Comparison of ENCODE assay signal across 15 cellular contexts in the genomic region with DNA sequence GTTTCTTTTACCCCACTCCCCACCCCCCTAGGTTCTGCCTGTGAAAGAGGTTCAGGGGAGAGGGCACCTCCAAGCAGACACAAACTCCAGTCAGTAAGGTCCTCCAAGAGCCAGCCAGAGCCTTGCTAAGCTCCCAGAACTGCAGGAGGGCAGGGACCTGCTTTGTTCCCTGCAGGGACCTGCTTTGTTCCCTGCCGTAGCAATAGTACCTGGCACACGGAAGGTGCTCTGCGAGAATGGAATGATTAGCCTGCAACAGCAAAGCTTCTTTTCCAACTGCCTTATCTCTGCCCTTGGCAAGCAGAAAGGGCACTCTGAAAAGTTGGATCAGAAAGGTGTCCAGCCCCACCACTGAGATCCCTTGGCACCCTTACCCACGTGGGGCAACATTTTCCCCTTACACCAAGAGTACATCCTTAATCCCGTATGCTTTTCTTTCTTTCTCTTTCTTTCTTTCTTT. TPM values are rescaled to one million over a fixed set of nuclear protein-coding genes. Genes with fewer than 3 reads are reported as not detected.
DNase-seq lines count a peak whose midpoint lies in the region; ATAC-seq and TF ChIP-seq lines count a peak whose summit lies in the region.
"Had no signal": no experiment of that assay in that cellular context is flagged by ENCODE, and none has a peak within 500 bp of the region (broad histone marks: within the 10 kb centered on the region; RNA-seq: fewer than 3 reads in every experiment).

No MANE protein-coding gene starts in this region.

- H3K4me3 ChIP-seq in ACC112 (ENCODE audit: low read depth, low read length), result peak overlapping the region; percentile 91; the same call in 1 of the 2 replicates
- H3K4me3 ChIP-seq in HEK293 (ENCODE audit: low read depth, low read length), result no peak overlapping the region

- no peak for ATAC-seq in activated T-helper 17 cell treated with anti-CD3 and anti-CD28 coated beads, Interleukin-2, amount 50 U/mL, for 72 hours (replicated peaks)
- peak; percentile 6 for ATAC-seq in left lobe of liver
- ATAC-seq in HG03521 (IDR thresholded peaks at IDR 0.05; ENCODE audit: unreplicated experiment), result no peak
- ATAC-seq in GM18502 (IDR thresholded peaks at IDR 0.05; ENCODE audit: poor library complexity, unreplicated experiment), result no peak

- peaks cover 4% of the 10 kb centered on the region; the same call in 1 of the 2 replicates for H3K27me3 ChIP-seq in ACC112 (ENCODE audit: insufficient read depth, low read length)

- CTCF ChIA-PET in HEK293 (lab: Yijun Ruan, JAX), result no interaction called here

- H3K9me3 ChIP-seq in HEK293 (ENCODE audit: control insufficient read depth, insufficient read depth, low read depth, low read length), result no peaks in the 10 kb centered on the region

- intact Hi-C loops in activated CD4-positive, alpha-beta T cell treated with anti-CD3 and anti-CD28 coated beads, Interleukin-2, amount 10 ng/mL, durations not matched to agents 24 days and 14 days (cut with micrococcal nuclease), result no loop called here

- H2AFZ ChIP-seq in ACC112 (ENCODE audit: low read length, unreplicated experiment), result no peak overlapping the region

- POLR2A ChIA-PET in HEK293 (lab: Yijun Ruan, JAX), result no interaction called here

- no peak for TF ChIP-seq CTCF in HEK293 (tag by site-specific recombination; IDR thresholded peaks at IDR 0.05)

- H3K9me3 Mint-ChIP-seq in activated T-helper 17 cell treated with anti-CD3 and anti-CD28 coated beads, Interleukin-2, amount 50 U/mL, for 72 hours, result no peaks in the 10 kb centered on the region
- no peaks in the 10 kb centered on the region for H3K9me3 Mint-ChIP-seq in activated CD4-positive, alpha-beta T cell treated with anti-CD3 and anti-CD28 coated beads, Interleukin-2, amount 10 ng/mL, durations not matched to agents 24 days and 14 days

- H3K4me1 Mint-ChIP-seq in activated T-helper 17 cell treated with anti-CD3 and anti-CD28 coated beads, Interleukin-2, amount 50 U/mL, for 72 hours, result no peaks in the 10 kb centered on the region
- H3K4me1 Mint-ChIP-seq in activated CD4-positive, alpha-beta T cell treated with anti-CD3 and anti-CD28 coated beads, Interleukin-2, amount 10 ng/mL, durations not matched to agents 24 days and 14 days, result peaks cover 1% of the 10 kb centered on the region

- no peak overlapping the region for H3K27ac Mint-ChIP-seq in activated T-helper 17 cell treated with anti-CD3 and anti-CD28 coated beads, Interleukin-2, amount 50 U/mL, for 72 hours
- H3K27ac Mint-ChIP-seq in activated CD4-positive, alpha-beta T cell treated with anti-CD3 and anti-CD28 coated beads, Interleukin-2, amount 10 ng/mL, durations not matched to agents 24 days and 14 days, result no peak overlapping the region

- H3K4me1 ChIP-seq in ACC112 (ENCODE audit: control insufficient read depth, insufficient read depth, low read length, unreplicated experiment) (peaks cover 30% of the 10 kb centered on the region), HEK293 (ENCODE audit: control insufficient read depth, insufficient read depth, low read length) (peaks cover 3% of the 10 kb centered on the region; the same call in 1 of the 2 replicates)

- H3K36me3 Mint-ChIP-seq in activated T-helper 17 cell treated with anti-CD3 and anti-CD28 coated beads, Interleukin-2, amount 50 U/mL, for 72 hours (ENCODE audit: low read depth), result no peaks in the 10 kb centered on the region
- H3K36me3 Mint-ChIP-seq in activated CD4-positive, alpha-beta T cell treated with anti-CD3 and anti-CD28 coated beads, Interleukin-2, amount 10 ng/mL, durations not matched to agents 24 days and 14 days (ENCODE audit: low read depth), result no peaks in the 10 kb centered on the region

- peaks cover 52% of the 10 kb centered on the region for H3K27me3 Mint-ChIP-seq in activated T-helper 17 cell treated with anti-CD3 and anti-CD28 coated beads, Interleukin-2, amount 50 U/mL, for 72 hours
- H3K27me3 Mint-ChIP-seq in activated CD4-positive, alpha-beta T cell treated with anti-CD3 and anti-CD28 coated beads, Interleukin-2, amount 10 ng/mL, durations not matched to agents 24 days and 14 days, result peaks cover 44% of the 10 kb centered on the region

- H3K27ac ChIP-seq in ACC112 (ENCODE audit: low read depth, low read length) (no peak overlapping the region), HEK293 (ENCODE audit: extremely low read depth, low read depth, low read length) (no peak overlapping the region)

- H3K4me3 Mint-ChIP-seq in activated T-helper 17 cell treated with anti-CD3 and anti-CD28 coated beads, Interleukin-2, amount 50 U/mL, for 72 hours, result peak overlapping the region; percentile 0
- H3K4me3 Mint-ChIP-seq in activated CD4-positive, alpha-beta T cell treated with anti-CD3 and anti-CD28 coated beads, Interleukin-2, amount 10 ng/mL, durations not matched to agents 24 days and 14 days, result no peak overlapping the region

- DNase-seq in left lobe of liver (ENCODE audit: low spot score) (no peak), GM19240 (ENCODE audit: insufficient read length, low spot score) (no peak)
- no peak for DNase-seq in activated CD4-positive, alpha-beta T cell treated with anti-CD3 and anti-CD28 coated beads, Interleukin-2, amount 10 ng/mL, durations not matched to agents 24 days and 14 days
- DNase-seq: activated CD4-positive, alpha-beta T cell treated with anti-CD3 and anti-CD28 coated beads, Interleukin-2, amount 50 U/mL, for 48 hours; activated effector memory CD4-positive, alpha-beta T cell treated with Interleukin-2 at 50 U/mL for 16 hours; glutamatergic neuron; OCI-M1; stimulated activated CD4-positive, alpha-beta T cell treated with anti-CD3 and anti-CD28 coated beads, Interleukin-4, amount 100 ng/mL, for 4 hours; stimulated activated naive CD4-positive, alpha-beta T cell had no signal

- H3K36me3 ChIP-seq in ACC112 (ENCODE audit: insufficient read depth, low read length) (no peaks in the 10 kb centered on the region), HEK293 (ENCODE audit: control insufficient read depth in 2 of 2, insufficient read depth in 1 of 2, low read length in 2 of 2) (no peaks in the 10 kb centered on the region)

- no peaks in the 10 kb centered on the region for H3K79me2 ChIP-seq in ACC112 (ENCODE audit: control insufficient read depth, insufficient read depth, low read length, unreplicated experiment)

TF ChIP-seq in HEK293, 187 proteins besides CTCF, POLR2A, EP300 and RAD21:
- TF ChIP-seq ZNF133 (tag by site-specific recombination; IDR thresholded peaks at IDR 0.05) (no peak), ZNF366 (tag by site-specific recombination; conservative IDR thresholded peaks at IDR 0.05) (peak; percentile 66), ZNF585B (tag by site-specific recombination; IDR thresholded peaks at IDR 0.05) (no peak), HOXD13 (CRISPR knock-in tag; IDR thresholded peaks at IDR 0.05; ENCODE audit: borderline replicate concordance) (no peak), ZBTB48 (tag by site-specific recombination; IDR thresholded peaks at IDR 0.05) (peak; percentile 86), BCL11B (tag by site-specific recombination; IDR thresholded peaks at IDR 0.05; ENCODE audit: low read depth) (no peak), KLF7 (tag by site-specific recombination; IDR thresholded peaks at IDR 0.05; ENCODE audit: borderline replicate concordance) (no peak), MYNN (tag by site-specific recombination; IDR thresholded peaks at IDR 0.05; ENCODE audit: borderline replicate concordance) (no peak), ZNF175 (tag by site-specific recombination; IDR thresholded peaks at IDR 0.05) (no peak), ZNF341 (tag by site-specific recombination; IDR thresholded peaks at IDR 0.05; ENCODE audit: low read depth) (no peak), ZIC2 (tag by site-specific recombination; IDR thresholded peaks at IDR 0.05) (peak; percentile 59), GLIS1 (tag by site-specific recombination; IDR thresholded peaks at IDR 0.05) (peak; percentile 82), ZNF10 (tag by site-specific recombination; IDR thresholded peaks at IDR 0.05) (no peak), ZNF121 (tag by site-specific recombination; IDR thresholded peaks at IDR 0.05) (no peak), ZNF837 (tag by site-specific recombination; IDR thresholded peaks at IDR 0.05) (no peak), ZSCAN4 (tag by site-specific recombination; IDR thresholded peaks at IDR 0.05) (no peak), ZNF571 (tag by site-specific recombination; IDR thresholded peaks at IDR 0.05) (no peak), ZNF274 (IDR thresholded peaks at IDR 0.05; ENCODE audit: low read length) (no peak), ZNF274 (tag by site-specific recombination; IDR thresholded peaks at IDR 0.05; ENCODE audit: borderline replicate concordance) (no peak), ZNF76 (tag by site-specific recombination; IDR thresholded peaks at IDR 0.05; ENCODE audit: borderline replicate concordance, low read depth) (no peak), ZNF473 (tag by site-specific recombination; IDR thresholded peaks at IDR 0.05) (no peak)
- TF ChIP-seq, protein P1, sequence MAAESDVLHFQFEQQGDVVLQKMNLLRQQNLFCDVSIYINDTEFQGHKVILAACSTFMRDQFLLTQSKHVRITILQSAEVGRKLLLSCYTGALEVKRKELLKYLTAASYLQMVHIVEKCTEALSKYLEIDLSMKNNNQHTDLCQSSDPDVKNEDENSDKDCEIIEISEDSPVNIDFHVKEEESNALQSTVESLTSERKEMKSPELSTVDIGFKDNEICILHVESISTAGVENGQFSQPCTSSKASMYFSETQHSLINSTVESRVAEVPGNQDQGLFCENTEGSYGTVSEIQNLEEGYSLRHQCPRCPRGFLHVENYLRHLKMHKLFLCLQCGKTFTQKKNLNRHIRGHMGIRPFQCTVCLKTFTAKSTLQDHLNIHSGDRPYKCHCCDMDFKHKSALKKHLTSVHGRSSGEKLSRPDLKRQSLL (tag by site-specific recombination; IDR thresholded peaks at IDR 0.05), result no peak
TF ChIP-seq in HEK293: peak in this region for 4.

RNA-seq across cellular contexts. Expression of gene PAQR5, which starts 1.4 kb away (rescaled TPM):
- total RNA-seq in activated T-helper 17 cell treated with anti-CD3 and anti-CD28 coated beads, Interleukin-2, amount 50 U/mL, for 72 hours, result not detected
- total RNA-seq in left lobe of liver, result 0.50 TPM
- total RNA-seq in activated CD4-positive, alpha-beta T cell treated with anti-CD3 and anti-CD28 coated beads, Interleukin-2, amount 10 ng/mL, durations not matched to agents 24 days and 14 days, result not detected in 2 replicates
- total RNA-seq: T-helper 2 cell treated with Interferon-gamma antibody and Interleukin-4, amounts not matched to agents 100 ng/mL and 5 ng/mL, for 36 hours had no signal
